ENCODE assay signal across 2 cellular contexts in genomic region chr14:89690139-89690538, GRCh38.
TF ChIP-seq lines count a peak whose summit lies in the region.

No MANE protein-coding gene starts in this region.

TF ChIP-seq in GM23338, 12 proteins besides CTCF, POLR2A, EP300 and RAD21 (continued from another document):
- no peak for TF ChIP-seq ZNF331 (CRISPR knock-in tag; IDR thresholded peaks at IDR 0.05; ENCODE audit: low read depth)
- TF ChIP-seq STAT1 (IDR thresholded peaks at IDR 0.05; ENCODE audit: unreplicated experiment), result no peak
- TF ChIP-seq JUNB (IDR thresholded peaks at IDR 0.05; ENCODE audit: unreplicated experiment), result no peak
- TF ChIP-seq POLR2AphosphoS5 (IDR thresholded peaks at IDR 0.05; ENCODE audit: low read depth), result no peak
- TF ChIP-seq ZNF462 (CRISPR knock-in tag; IDR thresholded peaks at IDR 0.05), result no peak
- TF ChIP-seq EZH2 (IDR thresholded peaks at IDR 0.05; ENCODE audit: low read depth, unreplicated experiment), result no peak
- no peak for TF ChIP-seq NANOG (IDR thresholded peaks at IDR 0.05; ENCODE audit: borderline replicate concordance)
- TF ChIP-seq ZNF114 (CRISPR knock-in tag; IDR thresholded peaks at IDR 0.05), result no peak
- TF ChIP-seq CREB1 (CRISPR knock-in tag; IDR thresholded peaks at IDR 0.05; ENCODE audit: low read depth), result no peak
- no peak for TF ChIP-seq REST (IDR thresholded peaks at IDR 0.05; ENCODE audit: unreplicated experiment)
TF ChIP-seq in GM23338: peak in this region for 0.

TF ChIP-seq in H1, 55 proteins besides CTCF, POLR2A, EP300 and RAD21 (continued from another document):
- TF ChIP-seq KDM4A (IDR thresholded peaks at IDR 0.05; ENCODE audit: low read depth, low read length, severe bottlenecking) (no peak), SAP30 (IDR thresholded peaks at IDR 0.05; ENCODE audit: insufficient read depth, insufficient replicate concordance, low read length) (no peak), BCL11A (IDR thresholded peaks at IDR 0.05; ENCODE audit: low read depth in 2 of 2, low read length in 2 of 2) (no peak), JUND (IDR thresholded peaks at IDR 0.05; ENCODE audit: low read length) (no peak), POU5F1 (IDR thresholded peaks at IDR 0.05; ENCODE audit: low read depth, low read length) (no peak), CTBP2 (IDR thresholded peaks at IDR 0.05; ENCODE audit: borderline replicate concordance, insufficient read depth, insufficient read length, low read length) (no peak), SIX5 (IDR thresholded peaks at IDR 0.05; ENCODE audit: low read depth, low read length) (no peak), HDAC6 (IDR thresholded peaks at IDR 0.05; ENCODE audit: low read depth, low read length) (no peak), KDM5A (IDR thresholded peaks at IDR 0.05; ENCODE audit: low read length) (no peak), NANOG (IDR thresholded peaks at IDR 0.05; ENCODE audit: insufficient read depth, low read depth, low read length, poor library complexity, severe bottlenecking) (no peak), SIRT6 (IDR thresholded peaks at IDR 0.05; ENCODE audit: low read length) (no peak), ZNF274 (IDR thresholded peaks at IDR 0.05; ENCODE audit: borderline replicate concordance, extremely low read depth, low read length) (no peak)
TF ChIP-seq in H1: peak in this region for 0.
